Comparison of ENCODE assay signal across 29 cellular contexts in the genomic region with DNA sequence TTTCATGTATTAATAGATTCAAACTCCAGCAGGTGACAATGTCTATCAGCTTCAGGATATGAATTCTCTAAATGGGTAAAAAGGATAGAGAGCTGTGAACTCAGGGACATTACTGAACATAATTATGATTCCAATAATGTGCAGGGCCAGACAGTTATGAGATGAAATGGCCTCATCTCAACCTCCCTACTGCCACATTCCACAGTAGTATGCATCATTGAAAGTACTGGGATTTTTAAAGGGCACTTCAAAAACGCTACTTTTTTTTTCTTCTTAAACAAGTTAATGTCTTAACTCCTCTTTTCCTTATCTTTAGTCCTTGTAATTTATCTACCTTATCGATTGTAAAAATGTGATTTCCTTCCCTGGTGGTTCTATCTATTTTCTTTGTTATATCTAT.
DNase-seq lines count a peak whose midpoint lies in the region; ATAC-seq and TF ChIP-seq lines count a peak whose summit lies in the region.
"Had no signal": no experiment of that assay in that cellular context is flagged by ENCODE, and none has a peak within 500 bp of the region (broad histone marks: within the 10 kb centered on the region; RNA-seq: fewer than 3 reads in every experiment).

No MANE protein-coding gene starts in this region.

- TF ChIP-seq CTCF in brain microvascular endothelial cell (IDR thresholded peaks at IDR 0.05; ENCODE audit: low read depth, low read length, missing control alignments) (no peak), CD14-positive monocyte (IDR thresholded peaks at IDR 0.05) (no peak), Calu3 (IDR thresholded peaks at IDR 0.05; ENCODE audit: unreplicated experiment) (no peak)

- DNase-seq in GM03348 (ENCODE audit: low spot score): peak; percentile 73
- no peak for DNase-seq in brain microvascular endothelial cell
- DNase-seq in glomerular visceral epithelial cell (ENCODE audit: extremely low spot score): peak; percentile 13
- no peak for DNase-seq in CD14-positive monocyte (ENCODE audit: low spot score)
- no peak for DNase-seq in Calu3
- no peak for DNase-seq in activated gamma-delta T cell treated with Interleukin-2 at 50 U/mL for 16 hours
- DNase-seq: heart left ventricle; kidney glomerular epithelial cell; lower lobe of right lung; NCI-H146; NCI-H69; right cardiac atrium; SHP77; stimulated activated CD4-positive, alpha-beta T cell treated with anti-CD3 and anti-CD28 coated beads, Interleukin-4, amount 100 ng/mL, for 4 hours; SW 1271; T1000; upper lobe of right lung had no signal

- H3K9ac ChIP-seq in skeletal muscle satellite cell (ENCODE audit: low read depth, low read length): peak overlapping the region; percentile 54

- peak overlapping the region; percentile 71 for H3K4me2 ChIP-seq in skeletal muscle satellite cell (ENCODE audit: low read length)

- H3K36me3 ChIP-seq in brain microvascular endothelial cell (replicated peaks) (peaks cover 19% of the 10 kb centered on the region), skeletal muscle satellite cell (ENCODE audit: insufficient read depth, low read length) (peaks cover 23% of the 10 kb centered on the region)
- H3K36me3 ChIP-seq: lower lobe of right lung, suprapubic skin, upper lobe of right lung had no signal

- H3K4me1 Mint-ChIP-seq in CD14-positive monocyte (peaks cover 9% of the 10 kb centered on the region), Calu3 (ENCODE audit: low read depth, unreplicated experiment) (no peaks in the 10 kb centered on the region)
- H3K4me1 Mint-ChIP-seq: central memory CD8-positive, alpha-beta T cell; stimulated activated memory B cell treated with anti-CD40 and anti-IgM and Interleukin-4, amounts not matched to agents 10 μg/mL and 1 μg/mL and 100 μg/mL, for 72 hours had no signal

- H3K27me3 ChIP-seq in brain microvascular endothelial cell (replicated peaks): no peaks in the 10 kb centered on the region
- H3K27me3 ChIP-seq in skeletal muscle satellite cell (ENCODE audit: control insufficient read depth, insufficient read depth, low read length): no peaks in the 10 kb centered on the region
- H3K27me3 ChIP-seq: ascending aorta, heart left ventricle, suprapubic skin, upper lobe of right lung had no signal

- peaks cover 0 to 2% (median 0%) of the 10 kb centered on the region in 3 donors for H3K27me3 Mint-ChIP-seq in CD14-positive monocyte (ENCODE audit: low read depth in 3 of 3)
- H3K27me3 Mint-ChIP-seq in Calu3 (ENCODE audit: unreplicated experiment): no peaks in the 10 kb centered on the region
- H3K27me3 Mint-ChIP-seq: central memory CD8-positive, alpha-beta T cell; stimulated activated memory B cell treated with anti-CD40 and anti-IgM and Interleukin-4, amounts not matched to agents 10 μg/mL and 1 μg/mL and 100 μg/mL, for 72 hours had no signal

- H3K4me3 ChIP-seq in brain microvascular endothelial cell (ENCODE audit: low read depth, low read length) (no peak overlapping the region), skeletal muscle satellite cell (ENCODE audit: low read length) (no peak overlapping the region)
- H3K4me3 ChIP-seq: ascending aorta, lower lobe of right lung, suprapubic skin, upper lobe of right lung had no signal

- ATAC-seq in GM21529 (IDR thresholded peaks at IDR 0.05; ENCODE audit: unreplicated experiment): no peak
- ATAC-seq: activated naive CD4-positive, alpha-beta T cell treated with anti-CD3 and anti-CD28 coated beads, Interleukin-2, amount 50 U/mL, for 72 hours; HepG2; lower lobe of right lung; Panc1; right cardiac atrium; stimulated activated memory B cell treated with anti-CD40 and anti-IgM and Interleukin-4, amounts not matched to agents 10 μg/mL and 1 μg/mL and 100 μg/mL, for 72 hours; upper lobe of right lung; WTC11 had no signal

- peak overlapping the region; percentile 28 for H3K27ac ChIP-seq in brain microvascular endothelial cell
- H3K27ac ChIP-seq: ascending aorta, heart left ventricle, HL-60, lower lobe of right lung, suprapubic skin, upper lobe of right lung had no signal

- H3K4me3 Mint-ChIP-seq in CD14-positive monocyte (no peak overlapping the region), Calu3 (ENCODE audit: low read depth, unreplicated experiment) (no peak overlapping the region)
- H3K4me3 Mint-ChIP-seq: central memory CD8-positive, alpha-beta T cell; neural crest cell; stimulated activated memory B cell treated with anti-CD40 and anti-IgM and Interleukin-4, amounts not matched to agents 10 μg/mL and 1 μg/mL and 100 μg/mL, for 72 hours; WTC11 had no signal

- intact Hi-C loops in CD14-positive monocyte (cut with micrococcal nuclease) (no loop called here), Calu3 (cut with micrococcal nuclease; ENCODE audit: unreplicated experiment) (no loop called here)

- in situ Hi-C loops in brain microvascular endothelial cell (cut with HindIII; ENCODE audit: low pct_ligation_motif_present, low sequenced_read_pairs): no loop called here

- peaks cover 0 to 3% of the 10 kb centered on the region in 2 donors for H3K36me3 Mint-ChIP-seq in CD14-positive monocyte
- no peaks in the 10 kb centered on the region for H3K36me3 Mint-ChIP-seq in Calu3 (ENCODE audit: insufficient read depth, unreplicated experiment)
- H3K36me3 Mint-ChIP-seq: activated naive CD4-positive, alpha-beta T cell treated with anti-CD3 and anti-CD28 coated beads, Interleukin-2, amount 50 U/mL, for 72 hours; stimulated activated memory B cell treated with anti-CD40 and anti-IgM and Interleukin-4, amounts not matched to agents 10 μg/mL and 1 μg/mL and 100 μg/mL, for 72 hours had no signal

- H3K9me3 Mint-ChIP-seq in CD14-positive monocyte (peaks cover 0 to 1% (median 0%) of the 10 kb centered on the region in 7 donors), Calu3 (ENCODE audit: low read depth, unreplicated experiment) (no peaks in the 10 kb centered on the region)
- H3K9me3 Mint-ChIP-seq: activated naive CD4-positive, alpha-beta T cell treated with anti-CD3 and anti-CD28 coated beads, Interleukin-2, amount 50 U/mL, for 72 hours; central memory CD8-positive, alpha-beta T cell; neural crest cell; stimulated activated memory B cell treated with anti-CD40 and anti-IgM and Interleukin-4, amounts not matched to agents 10 μg/mL and 1 μg/mL and 100 μg/mL, for 72 hours had no signal

- H3K27ac Mint-ChIP-seq in CD14-positive monocyte (peak overlapping the region in 1 of 7 donors; percentile 5), Calu3 (ENCODE audit: unreplicated experiment) (no peak overlapping the region)
- H3K27ac Mint-ChIP-seq: stimulated activated memory B cell treated with anti-CD40 and anti-IgM and Interleukin-4, amounts not matched to agents 10 μg/mL and 1 μg/mL and 100 μg/mL, for 72 hours; WTC11 had no signal

- no TSS peak for BruUV-seq in Calu3 (replicated peaks; lab: Mats Ljungman, UMichigan)

- no peaks in the 10 kb centered on the region for H3K9me3 ChIP-seq in skeletal muscle satellite cell (replicated peaks; ENCODE audit: low read length)
- H3K9me3 ChIP-seq: ascending aorta, heart left ventricle, lower lobe of right lung, suprapubic skin, upper lobe of right lung had no signal

- peaks cover 62% of the 10 kb centered on the region for H3K4me1 ChIP-seq in skeletal muscle satellite cell (ENCODE audit: control insufficient read depth, insufficient read depth, low read length)
- H3K4me1 ChIP-seq: upper lobe of right lung had no signal

- CTCF ChIA-PET in Calu3 (lab: Charles Lee): no interaction called here

Comparison
In these comparisons a context has a peak if more than half of its experiments do, and no peak if none do; other contexts are left out.
1. DNase-seq: peak in GM03348 (single experiment) and glomerular visceral epithelial cell (single experiment); none in brain microvascular endothelial cell (single experiment), CD14-positive monocyte (single experiment), Calu3 (single experiment) and activated gamma-delta T cell treated with Interleukin-2 at 50 U/mL for 16 hours (single experiment).